29 cellular contexts compared by ENCODE assay signal in the genomic region with DNA sequence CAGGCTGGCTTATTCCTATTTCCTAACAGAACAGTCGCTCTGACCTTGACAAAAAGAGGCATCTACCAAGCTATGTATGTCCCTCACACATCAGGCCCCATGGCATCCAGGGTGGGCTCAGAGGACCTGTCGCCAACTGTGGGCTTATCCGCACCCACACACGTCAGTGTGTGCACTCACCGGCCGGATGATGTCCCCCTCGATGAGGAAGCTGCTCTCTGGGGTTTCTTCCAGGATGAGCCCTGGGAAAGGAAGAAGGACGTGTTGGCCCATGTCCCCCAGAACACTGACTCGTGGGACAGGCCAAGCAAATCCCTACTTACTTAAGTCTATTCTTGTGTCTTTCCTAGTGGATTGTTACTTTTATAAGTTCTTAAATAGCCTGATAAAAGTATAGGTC. TPM values are rescaled to one million over a fixed set of nuclear protein-coding genes. Genes with fewer than 3 reads are reported as not detected.
"Had no signal": no experiment of that assay in that cellular context is flagged by ENCODE, and none has a peak within 500 bp of the region (broad histone marks: within the 10 kb centered on the region; RNA-seq: fewer than 3 reads in every experiment).

No MANE protein-coding gene starts in this region.

- DNase-seq: activated B cell treated with CpG ODN at 0.5 μM for 24 hours; activated CD4-positive, alpha-beta T cell treated with anti-CD3 and anti-CD28 coated beads for 1 hour; activated CD4-positive, alpha-beta T cell treated with anti-CD3 and anti-CD28 coated beads, Interleukin-2, amount 10 ng/mL, durations not matched to agents 24 days and 14 days; activated CD4-positive, alpha-beta T cell treated with anti-CD3 and anti-CD28 coated beads, Interleukin-2, amount 50 U/mL, for 48 hours; activated CD8-positive, alpha-beta memory T cell treated with anti-CD3 and anti-CD28 coated beads, Interleukin-2, amount 10 ng/mL, durations not matched to agents 7 days and 5 days; activated effector memory CD4-positive, alpha-beta T cell treated with Interleukin-2 at 50 U/mL for 16 hours; activated naive CD4-positive, alpha-beta T cell; aorta; central memory CD4-positive, alpha-beta T cell; Karpas-422; MM.1S; NCI-H1105; NCI-H1436; NCI-H1694 treated with DMSO at 0.1 percent for 48 hours; NCI-H2029 treated with DMSO at 0.1 percent for 48 hours; NCI-H510A treated with DMSO at 0.1 percent for 48 hours; NCI-H69; NK-92 treated with Interleukin-12 subunit alpha and Interleukin-12 subunit beta, amount 100 ng/mL, for 24 hours; OCI-M1; Right ventricle myocardium superior; RPMI8226; SW 1271; T1000 had no signal

- FAIRE-seq: K562, TTC549 had no signal

- ATAC-seq: activated CD8-positive, alpha-beta memory T cell treated with anti-CD3 and anti-CD28 coated beads, Interleukin-2, amount 10 ng/mL, durations not matched to agents 7 days and 5 days; K562; Panc1; SK-N-SH treated with all-trans-retinoic acid at 6 μM for 48 hours had no signal

- H3K4me3 ChIP-seq: breast epithelium, K562, SJSA1 had no signal

- H3K36me3 ChIP-seq: breast epithelium, SJSA1 had no signal

- H3K27ac ChIP-seq: breast epithelium, SJSA1 had no signal

- H3K4me1 ChIP-seq: breast epithelium, SJSA1 had no signal

- H3K27me3 ChIP-seq: breast epithelium had no signal

- H3K9me3 ChIP-seq: breast epithelium, SJSA1 had no signal

RNA-seq across cellular contexts. Expression of a gene that starts 3.1 kb away (rescaled TPM):
- total RNA-seq: K562, Right ventricle myocardium superior, SJSA1 had no signal
- polyA plus RNA-seq: aorta, K562 had no signal

RNA-seq across cellular contexts. Expression of a gene that starts 18.8 kb away (rescaled TPM):
- total RNA-seq: K562, SJSA1 had no signal
- polyA plus RNA-seq: K562 had no signal
